22 cellular contexts compared by ENCODE assay signal in genomic region chr11:40203606-40204005, GRCh38.
"Had no signal": no experiment of that assay in that cellular context is flagged by ENCODE, and none has a peak within 500 bp of the region (broad histone marks: within the 10 kb centered on the region; RNA-seq: fewer than 3 reads in every experiment).

No MANE protein-coding gene starts in this region.

- H3K36me3 ChIP-seq: adrenal gland, cardiac muscle cell, right atrium auricular region, spleen, transverse colon had no signal

- DNase-seq: activated CD4-positive, alpha-beta T cell treated with anti-CD3 and anti-CD28 coated beads for 4 hours; activated CD4-positive, alpha-beta T cell treated with anti-CD3 and anti-CD28 coated beads, Interleukin-2, amount 50 U/mL, for 4 hours; activated CD8-positive, alpha-beta memory T cell treated with anti-CD3 and anti-CD28 coated beads for 24 hours; activated effector memory CD4-positive, alpha-beta T cell treated with anti-CD3 and anti-CD28 coated beads, Interleukin-2, amount 50 U/mL, for 16 hours; activated naive CD4-positive, alpha-beta T cell treated with anti-CD3 and anti-CD28 coated beads for 36 hours; activated naive CD8-positive, alpha-beta T cell treated with anti-CD3 and anti-CD28 coated beads for 36 hours; adrenal gland; aorta; effector memory CD8-positive, alpha-beta T cell; foreskin fibroblast; head of caudate nucleus; left ventricle myocardium superior; naive thymus-derived CD4-positive, alpha-beta T cell; occipital lobe; spleen; stimulated activated naive CD4-positive, alpha-beta T cell treated with Interleukin-2 at 50 U/mL for 16 hours; testis; transverse colon had no signal

- H3K9me3 ChIP-seq: adrenal gland, right atrium auricular region, spleen, testis, transverse colon had no signal

- H3K9ac ChIP-seq: parathyroid adenoma had no signal

- H3K4me3 ChIP-seq: adrenal gland, cardiac muscle cell, coronary artery, right atrium auricular region, spleen, testis, transverse colon had no signal

- H3K27ac ChIP-seq: adrenal gland, cardiac muscle cell, coronary artery, parathyroid adenoma, right atrium auricular region, spleen, testis, transverse colon had no signal

- H3K4me1 ChIP-seq: adrenal gland, parathyroid adenoma, right atrium auricular region, spleen, testis, transverse colon had no signal

- H3K27me3 ChIP-seq: adrenal gland, cardiac muscle cell, right atrium auricular region, spleen, testis, transverse colon had no signal
